9 cellular contexts compared by ENCODE assay signal in the genomic region with DNA sequence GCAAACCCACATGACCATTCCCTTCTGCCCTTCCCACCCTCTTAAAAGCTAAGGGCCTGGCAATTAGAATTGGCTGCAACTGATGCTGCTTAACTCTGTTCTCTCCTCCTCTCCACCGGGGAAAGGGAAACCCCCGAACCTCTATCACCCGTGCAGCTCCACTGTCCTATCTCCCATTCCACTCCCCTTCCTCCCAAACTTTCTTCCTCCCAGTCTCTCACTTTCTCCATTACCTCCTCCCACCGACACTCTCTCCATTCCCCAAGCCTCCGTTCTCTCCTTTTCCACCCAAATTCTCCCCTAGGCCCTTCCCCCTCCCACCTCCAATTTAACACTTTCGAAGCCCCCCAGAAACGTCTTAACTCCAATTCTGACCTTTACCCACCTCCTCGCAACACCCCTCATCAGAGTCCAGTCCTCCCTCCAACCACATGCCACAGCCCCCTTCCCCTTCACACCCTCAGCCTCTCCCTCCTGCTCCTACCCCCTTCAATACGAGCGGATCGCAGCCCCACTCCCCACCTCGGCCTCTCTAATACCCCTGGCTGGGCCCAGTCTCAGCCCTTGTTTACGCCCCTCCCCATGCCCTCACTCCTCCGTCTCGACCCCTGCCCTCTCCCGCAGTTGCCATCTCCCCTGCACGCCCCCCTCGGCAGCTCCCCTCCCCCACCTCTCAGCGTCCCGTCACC. TPM values are rescaled to one million over a fixed set of nuclear protein-coding genes. Genes with fewer than 3 reads are reported as not detected.
DNase-seq lines count a peak whose midpoint lies in the region; ATAC-seq and TF ChIP-seq lines count a peak whose summit lies in the region.
"Had no signal": no experiment of that assay in that cellular context is flagged by ENCODE, and none has a peak within 500 bp of the region (broad histone marks: within the 10 kb centered on the region; RNA-seq: fewer than 3 reads in every experiment).

No MANE protein-coding gene starts in this region.

- no peaks in the 10 kb centered on the region for H3K27me3 Mint-ChIP-seq in activated CD4-positive, alpha-beta T cell treated with anti-CD3 and anti-CD28 coated beads for 36 hours
- H3K27me3 Mint-ChIP-seq: activated naive CD8-positive, alpha-beta T cell treated with anti-CD3 and anti-CD28 coated beads, Interleukin-2, amount 10 ng/mL, durations not matched to agents 7 days and 5 days had no signal

- H3K27ac Mint-ChIP-seq in activated CD4-positive, alpha-beta T cell treated with anti-CD3 and anti-CD28 coated beads for 36 hours: no peak overlapping the region

- H3K9me3 Mint-ChIP-seq in activated CD4-positive, alpha-beta T cell treated with anti-CD3 and anti-CD28 coated beads for 36 hours (ENCODE audit: low read depth): no peaks in the 10 kb centered on the region
- H3K9me3 Mint-ChIP-seq: activated naive CD8-positive, alpha-beta T cell treated with anti-CD3 and anti-CD28 coated beads, Interleukin-2, amount 10 ng/mL, durations not matched to agents 7 days and 5 days had no signal

- H3K4me3 ChIP-seq in fibroblast of the aortic adventitia (ENCODE audit: low read depth, low read length): peak overlapping the region; percentile 99

- CTCF ChIA-PET in activated CD4-positive, alpha-beta T cell treated with anti-CD3 and anti-CD28 coated beads for 36 hours (lab: Charles Lee): interaction anchor here (1.1 to 2.7 kb wide), 9 partner anchors 12 to 112 kb away, joined by 3 to 14 read pairs (median 4); a partner anchor contains a TSS

- peak; percentile 45 for DNase-seq in activated CD4-positive, alpha-beta T cell treated with anti-CD3 and anti-CD28 coated beads for 36 hours
- no peak for DNase-seq in activated CD4-positive, alpha-beta T cell treated with anti-CD3 and anti-CD28 coated beads for 1 hour
- peak; percentile 12 for DNase-seq in RPMI8226
- DNase-seq in fibroblast of the aortic adventitia (ENCODE audit: low read depth): peak; percentile 56
- peak; percentile 47 for DNase-seq in pons (ENCODE audit: low spot score)
- DNase-seq in DMS79 treated with DMSO at 0.1 percent for 48 hours (lab: John Stamatoyannopoulos, UW): no peak
- no peak for DNase-seq in NCI-H187 treated with DMSO at 0.1 percent for 48 hours (lab: John Stamatoyannopoulos, UW)

- H3K4me1 Mint-ChIP-seq in activated CD4-positive, alpha-beta T cell treated with anti-CD3 and anti-CD28 coated beads for 36 hours: peaks cover 50% of the 10 kb centered on the region

- H3K4me3 Mint-ChIP-seq in activated CD4-positive, alpha-beta T cell treated with anti-CD3 and anti-CD28 coated beads for 36 hours: no peak overlapping the region
- H3K4me3 Mint-ChIP-seq: activated naive CD8-positive, alpha-beta T cell treated with anti-CD3 and anti-CD28 coated beads, Interleukin-2, amount 10 ng/mL, durations not matched to agents 7 days and 5 days had no signal

- peaks cover 46% of the 10 kb centered on the region for H3K36me3 Mint-ChIP-seq in activated CD4-positive, alpha-beta T cell treated with anti-CD3 and anti-CD28 coated beads for 36 hours (ENCODE audit: low read depth)

- intact Hi-C loops in activated CD4-positive, alpha-beta T cell treated with anti-CD3 and anti-CD28 coated beads for 36 hours (cut with DNase I, micrococcal nuclease): loop anchor here (1.0 to 2.0 kb wide), 15 partner anchors 13 to 258 kb away; a partner anchor contains a TSS

- no peak for ATAC-seq in activated CD4-positive, alpha-beta T cell treated with anti-CD3 and anti-CD28 coated beads for 36 hours
- no peak for ATAC-seq in HG02852 (IDR thresholded peaks at IDR 0.05; ENCODE audit: unreplicated experiment)

- POLR2A ChIA-PET in activated CD4-positive, alpha-beta T cell treated with anti-CD3 and anti-CD28 coated beads for 36 hours (lab: Charles Lee): interaction anchor here (0.6 to 2.9 kb wide), 10 partner anchors 11 to 111 kb away, joined by 3 to 15 read pairs (median 5); a partner anchor contains a TSS

- no peak for TF ChIP-seq CTCF in fibroblast of the aortic adventitia (IDR thresholded peaks at IDR 0.05; ENCODE audit: insufficient read depth, low read length)

RNA-seq across cellular contexts. Expression of a gene that starts 0.6 kb away (rescaled TPM):
- total RNA-seq in activated CD4-positive, alpha-beta T cell treated with anti-CD3 and anti-CD28 coated beads for 36 hours: 10 to 100 TPM; 33.9 to 44.9 TPM
- 7.8 and 25.8 TPM in 2 replicates for total RNA-seq in fibroblast of the aortic adventitia (ENCODE audit: low replicate concordance)

RNA-seq across cellular contexts. Expression of a gene that starts 14.0 kb away (rescaled TPM):
- 10 to 100 TPM; 58.2 to 62.1 TPM for total RNA-seq in activated CD4-positive, alpha-beta T cell treated with anti-CD3 and anti-CD28 coated beads for 36 hours
- 13.3 and 18.3 TPM in 2 replicates for total RNA-seq in fibroblast of the aortic adventitia (ENCODE audit: low replicate concordance)

RNA-seq across cellular contexts. Expression of a gene that starts 14.0 kb away (rescaled TPM):
- total RNA-seq in activated CD4-positive, alpha-beta T cell treated with anti-CD3 and anti-CD28 coated beads for 36 hours: 100 to 1,000 TPM; 108 to 136 TPM
- total RNA-seq in fibroblast of the aortic adventitia (ENCODE audit: low replicate concordance): 39.9 and 50.2 TPM in 2 replicates

RNA-seq across cellular contexts. Expression of a gene that starts 21.9 kb away (rescaled TPM):
- total RNA-seq in activated CD4-positive, alpha-beta T cell treated with anti-CD3 and anti-CD28 coated beads for 36 hours: 10 to 100 TPM; 89.2 to 98.6 TPM
- total RNA-seq in fibroblast of the aortic adventitia (ENCODE audit: low replicate concordance): 65.3 and 111 TPM in 2 replicates

RNA-seq across cellular contexts. Expression of a gene that starts 27.4 kb away (rescaled TPM):
- total RNA-seq in activated CD4-positive, alpha-beta T cell treated with anti-CD3 and anti-CD28 coated beads for 36 hours: 10 to 100 TPM; 25.1 to 32.0 TPM
- 6.1 and 11.6 TPM in 2 replicates for total RNA-seq in fibroblast of the aortic adventitia (ENCODE audit: low replicate concordance)

Comparison
In these comparisons a context has a peak if more than half of its experiments do, and no peak if none do; other contexts are left out.
1. DNase-seq: peak in activated CD4-positive, alpha-beta T cell treated with anti-CD3 and anti-CD28 coated beads for 36 hours (single experiment), RPMI8226 (single experiment), fibroblast of the aortic adventitia (single experiment) and pons (single experiment); none in activated CD4-positive, alpha-beta T cell treated with anti-CD3 and anti-CD28 coated beads for 1 hour (single experiment), DMS79 treated with DMSO at 0.1 percent for 48 hours (single experiment) and NCI-H187 treated with DMSO at 0.1 percent for 48 hours (single experiment).